2 cellular contexts compared by ENCODE assay signal in genomic region chr19:38838986-38839761, GRCh38.
TF ChIP-seq lines count a peak whose summit lies in the region.

No MANE protein-coding gene starts in this region.

TF ChIP-seq in GM12891, 5 proteins besides CTCF, POLR2A, EP300 and RAD21:
- TF ChIP-seq PAX5 (IDR thresholded peaks at IDR 0.05; ENCODE audit: insufficient read depth, low read length, severe bottlenecking) (no peak), TAF1 (IDR thresholded peaks at IDR 0.05; ENCODE audit: low read depth, low read length) (no peak), SPI1 (IDR thresholded peaks at IDR 0.05; ENCODE audit: low read depth, low read length) (no peak), POLR2AphosphoS5 (IDR thresholded peaks at IDR 0.05; ENCODE audit: low read depth, low read length) (peak; percentile 19; the same call in 1 of the 2 replicates), POU2F2 (IDR thresholded peaks at IDR 0.05; ENCODE audit: low read depth, low read length) (no peak)

TF ChIP-seq in H1, 55 proteins besides CTCF, POLR2A, EP300 and RAD21:
- TF ChIP-seq SP4 (IDR thresholded peaks at IDR 0.05; ENCODE audit: low read length), result no peak
- peak; percentile 34; the same call in 1 of the 2 replicates for TF ChIP-seq POLR2AphosphoS5 (IDR thresholded peaks at IDR 0.05; ENCODE audit: low read depth, low read length)
